Comparison of ENCODE assay signal across 9 cellular contexts in the genomic region with DNA sequence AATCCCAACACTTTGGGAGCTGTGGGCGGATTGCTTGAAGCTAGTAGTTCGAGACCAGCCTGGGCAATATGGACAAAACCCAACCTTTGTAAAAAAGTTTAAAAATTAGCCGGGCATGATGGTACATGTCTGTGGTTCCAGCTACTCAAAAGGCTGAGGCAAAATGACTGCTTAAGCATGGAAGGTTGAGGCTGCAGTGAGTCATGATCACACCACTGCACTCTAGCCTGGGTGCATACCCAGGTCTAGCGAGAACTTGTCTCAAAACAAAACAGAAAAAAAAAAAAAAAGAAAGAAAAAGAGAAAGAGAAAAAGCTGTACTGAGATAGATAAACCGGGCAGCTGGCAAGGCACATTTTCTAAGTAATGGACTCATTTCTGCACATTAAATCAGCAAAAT. TPM values are rescaled to one million over a fixed set of nuclear protein-coding genes. Genes with fewer than 3 reads are reported as not detected.
DNase-seq lines count a peak whose midpoint lies in the region; ATAC-seq and TF ChIP-seq lines count a peak whose summit lies in the region.
"Had no signal": no experiment of that assay in that cellular context is flagged by ENCODE, and none has a peak within 500 bp of the region (broad histone marks: within the 10 kb centered on the region; RNA-seq: fewer than 3 reads in every experiment).

No MANE protein-coding gene starts in this region.

- H3K27me3 Mint-ChIP-seq in activated naive CD8-positive, alpha-beta T cell treated with anti-CD3 and anti-CD28 coated beads, Interleukin-2, amount 50 U/mL, for 24 hours = no peaks in the 10 kb centered on the region
- H3K27me3 Mint-ChIP-seq: naive B cell had no signal

- H3K4me3 Mint-ChIP-seq in activated naive CD8-positive, alpha-beta T cell treated with anti-CD3 and anti-CD28 coated beads, Interleukin-2, amount 50 U/mL, for 24 hours = peak overlapping the region; percentile 42
- H3K4me3 Mint-ChIP-seq: naive B cell had no signal

- no peak overlapping the region for H3K9ac ChIP-seq in MM.1S (ENCODE audit: low read length)

- peaks cover 28% of the 10 kb centered on the region for H3K36me3 ChIP-seq in osteoblast (ENCODE audit: insufficient read depth, low read length)
- H3K36me3 ChIP-seq in HAP-1 (replicated peaks) = peaks cover 48% of the 10 kb centered on the region
- peaks cover 23% of the 10 kb centered on the region for H3K36me3 ChIP-seq in MM.1S (replicated peaks; ENCODE audit: insufficient read depth, low read length)

- H3K4me1 Mint-ChIP-seq in activated naive CD8-positive, alpha-beta T cell treated with anti-CD3 and anti-CD28 coated beads, Interleukin-2, amount 50 U/mL, for 24 hours = peaks cover 52% of the 10 kb centered on the region

- in situ Hi-C loops in HAP-1 (cut with MboI; ENCODE audit: low sequenced_read_pairs) = no loop called here

- H3K27ac Mint-ChIP-seq in activated naive CD8-positive, alpha-beta T cell treated with anti-CD3 and anti-CD28 coated beads, Interleukin-2, amount 50 U/mL, for 24 hours = peak overlapping the region; percentile 76

- no peak for TF ChIP-seq CTCF in GM12865 (IDR thresholded peaks at IDR 0.05; ENCODE audit: insufficient read depth, low read depth, low read length, missing control alignments)
- no peak for TF ChIP-seq CTCF in osteoblast (IDR thresholded peaks at IDR 0.05; ENCODE audit: extremely low read depth, low read depth, low read length)
- no peak for TF ChIP-seq CTCF in MM.1S (IDR thresholded peaks at IDR 0.05; ENCODE audit: low read length)

- H3K27me3 ChIP-seq in osteoblast (ENCODE audit: insufficient read depth, low read length) (no peaks in the 10 kb centered on the region), HAP-1 (ENCODE audit: low read depth) (no peaks in the 10 kb centered on the region), MM.1S (replicated peaks; ENCODE audit: insufficient read depth, low read length) (no peaks in the 10 kb centered on the region)

- DNase-seq in GM12865 (ENCODE audit: low read depth) (peak; percentile 91), HCEC 1CT (peak; percentile 77), MV-4-11 (lab: John Stamatoyannopoulos, UW) (peak; percentile 67), osteoblast (ENCODE audit: insufficient read length, low spot score, missing footprints) (no peak), anterior cingulate cortex (lab: John Stamatoyannopoulos, UW) (no peak), HAP-1 (ENCODE audit: low spot score in 2 of 2) (no peak), MM.1S (no peak)
- DNase-seq in activated naive CD8-positive, alpha-beta T cell treated with anti-CD3 and anti-CD28 coated beads, Interleukin-2, amount 50 U/mL, for 24 hours = peak; percentile 35
- DNase-seq: naive B cell had no signal

- H2AFZ ChIP-seq in osteoblast (ENCODE audit: low read length) = no peak overlapping the region
- no peak overlapping the region for H2AFZ ChIP-seq in MM.1S (ENCODE audit: low read length)

- peaks cover 96% of the 10 kb centered on the region for H3K79me2 ChIP-seq in osteoblast (ENCODE audit: insufficient read depth, low read length)
- H3K79me2 ChIP-seq in MM.1S (ENCODE audit: low read length) = peaks cover 99% of the 10 kb centered on the region

- peak overlapping the region; percentile 36 for H3K4me2 ChIP-seq in osteoblast (ENCODE audit: insufficient read depth, low read length)
- no peak overlapping the region for H3K4me2 ChIP-seq in MM.1S (ENCODE audit: low read depth, low read length)

- H3K27ac ChIP-seq in osteoblast (ENCODE audit: low read depth, low read length) = peak overlapping the region; percentile 83
- H3K27ac ChIP-seq in MM.1S (ENCODE audit: low read length) = no peak overlapping the region

- H4K20me1 ChIP-seq in osteoblast (ENCODE audit: insufficient read depth, low read length) (peaks cover 8% of the 10 kb centered on the region), MM.1S (ENCODE audit: insufficient read depth, low read length) (peaks cover 49% of the 10 kb centered on the region)

- H3K36me3 Mint-ChIP-seq in activated naive CD8-positive, alpha-beta T cell treated with anti-CD3 and anti-CD28 coated beads, Interleukin-2, amount 50 U/mL, for 24 hours (ENCODE audit: low read depth) = peaks cover 37% of the 10 kb centered on the region

- ATAC-seq in activated naive CD8-positive, alpha-beta T cell treated with anti-CD3 and anti-CD28 coated beads, Interleukin-2, amount 50 U/mL, for 24 hours = peak; percentile 93

- no peaks in the 10 kb centered on the region for H3K9me2 ChIP-seq in MM.1S (replicated peaks; ENCODE audit: insufficient read depth, low read length)

- peak overlapping the region; percentile 36 for H3K4me3 ChIP-seq in GM12865 (ENCODE audit: low read depth, low read length)
- no peak overlapping the region for H3K4me3 ChIP-seq in osteoblast (ENCODE audit: insufficient read depth, low read length)
- no peak overlapping the region for H3K4me3 ChIP-seq in HAP-1
- no peak overlapping the region for H3K4me3 ChIP-seq in MM.1S (ENCODE audit: low read length)

- H3F3A ChIP-seq in MM.1S (ENCODE audit: insufficient read depth, low read length) = 0 out of 2 replicates have a peak, but pooled peaks cover 13% of the 10 kb centered on the region

- H3K9me3 ChIP-seq in osteoblast (ENCODE audit: low read depth, low read length) (no peaks in the 10 kb centered on the region), HAP-1 (no peaks in the 10 kb centered on the region), MM.1S (replicated peaks; ENCODE audit: insufficient read depth, low read length) (no peaks in the 10 kb centered on the region)

- H3K9me3 Mint-ChIP-seq in activated naive CD8-positive, alpha-beta T cell treated with anti-CD3 and anti-CD28 coated beads, Interleukin-2, amount 50 U/mL, for 24 hours = no peaks in the 10 kb centered on the region
- H3K9me3 Mint-ChIP-seq: naive B cell had no signal

- H3K4me1 ChIP-seq in osteoblast (ENCODE audit: insufficient read depth, low read length) = peaks cover 27% of the 10 kb centered on the region
- H3K4me1 ChIP-seq in HAP-1 = peaks cover 3% of the 10 kb centered on the region
- peaks cover 2% of the 10 kb centered on the region; the same call in 1 of the 2 replicates for H3K4me1 ChIP-seq in MM.1S (ENCODE audit: low read length)

RNA-seq across cellular contexts. Expression of a gene that starts 10.6 kb away (rescaled TPM):
- 104 and 114 TPM in 2 replicates for total RNA-seq in osteoblast

RNA-seq across cellular contexts. Expression of a gene that starts 29.5 kb away (rescaled TPM):
- total RNA-seq in osteoblast = 54.3 and 73.1 TPM in 2 replicates

Comparison
In these comparisons a context has a peak if more than half of its experiments do, and no peak if none do; other contexts are left out.
1. DNase-seq: peak in GM12865 (single experiment), HCEC 1CT (single experiment), MV-4-11 (single experiment) and activated naive CD8-positive, alpha-beta T cell treated with anti-CD3 and anti-CD28 coated beads, Interleukin-2, amount 50 U/mL, for 24 hours (single experiment); none in osteoblast (single experiment), anterior cingulate cortex (0 of 58), HAP-1 (0 of 2) and MM.1S (single experiment).